In the genomic region with DNA sequence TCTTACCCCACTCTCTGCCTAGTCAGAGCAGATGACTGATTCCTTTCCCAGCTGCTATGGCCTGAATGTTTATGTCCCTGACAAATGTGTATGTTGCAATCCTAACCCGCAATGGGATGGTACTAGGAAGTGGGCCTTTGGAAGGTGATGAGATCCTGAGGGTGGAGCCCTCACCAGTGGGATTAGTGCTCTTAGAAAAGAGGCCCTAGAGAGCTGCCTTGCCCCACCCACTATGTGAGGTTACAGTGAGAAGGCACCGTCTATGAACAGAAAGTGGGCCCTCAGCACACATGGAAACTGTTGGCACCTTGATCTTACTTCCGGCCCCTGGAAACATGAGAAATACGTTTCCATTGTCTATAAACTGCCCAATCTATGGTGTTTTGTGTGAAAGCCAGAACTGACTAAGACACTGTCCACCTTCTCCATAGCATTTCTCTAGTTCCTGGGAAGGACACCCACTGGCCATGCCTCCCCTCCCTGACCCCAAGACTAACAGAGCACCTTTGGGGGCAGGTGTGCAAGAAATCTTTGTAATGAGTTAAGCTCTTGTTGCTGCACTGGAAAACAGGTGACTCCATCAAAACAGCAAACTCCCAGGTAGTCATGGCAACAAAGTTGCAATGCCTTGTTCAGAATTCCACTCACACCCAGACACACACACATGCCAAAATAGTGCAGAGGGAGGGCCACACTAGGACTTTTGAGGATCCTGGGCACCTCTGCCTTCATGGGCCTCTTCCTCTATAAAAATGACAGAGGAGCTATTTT, we compare ENCODE assay signal across 1 cellular context.
TF ChIP-seq lines count a peak whose summit lies in the region.

No MANE protein-coding gene starts in this region.

TF ChIP-seq in IMR-90, 13 proteins besides CTCF, POLR2A, EP300 and RAD21:
- no peak for TF ChIP-seq CHD1 (IDR thresholded peaks at IDR 0.05; ENCODE audit: low read depth, low read length)
- no peak for TF ChIP-seq NFE2L2 (IDR thresholded peaks at IDR 0.05; ENCODE audit: low read depth, low read length)
- TF ChIP-seq, protein P1, sequence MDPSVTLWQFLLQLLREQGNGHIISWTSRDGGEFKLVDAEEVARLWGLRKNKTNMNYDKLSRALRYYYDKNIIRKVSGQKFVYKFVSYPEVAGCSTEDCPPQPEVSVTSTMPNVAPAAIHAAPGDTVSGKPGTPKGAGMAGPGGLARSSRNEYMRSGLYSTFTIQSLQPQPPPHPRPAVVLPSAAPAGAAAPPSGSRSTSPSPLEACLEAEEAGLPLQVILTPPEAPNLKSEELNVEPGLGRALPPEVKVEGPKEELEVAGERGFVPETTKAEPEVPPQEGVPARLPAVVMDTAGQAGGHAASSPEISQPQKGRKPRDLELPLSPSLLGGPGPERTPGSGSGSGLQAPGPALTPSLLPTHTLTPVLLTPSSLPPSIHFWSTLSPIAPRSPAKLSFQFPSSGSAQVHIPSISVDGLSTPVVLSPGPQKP (IDR thresholded peaks at IDR 0.05; ENCODE audit: borderline replicate concordance, low read depth, low read length): no peak
- peak; percentile 93 for TF ChIP-seq CEBPB (IDR thresholded peaks at IDR 0.05; ENCODE audit: low read depth, low read length)
- TF ChIP-seq MAFK (IDR thresholded peaks at IDR 0.05; ENCODE audit: low read depth, low read length): no peak
